Comparison of ENCODE assay signal across 8 cellular contexts in the genomic region with DNA sequence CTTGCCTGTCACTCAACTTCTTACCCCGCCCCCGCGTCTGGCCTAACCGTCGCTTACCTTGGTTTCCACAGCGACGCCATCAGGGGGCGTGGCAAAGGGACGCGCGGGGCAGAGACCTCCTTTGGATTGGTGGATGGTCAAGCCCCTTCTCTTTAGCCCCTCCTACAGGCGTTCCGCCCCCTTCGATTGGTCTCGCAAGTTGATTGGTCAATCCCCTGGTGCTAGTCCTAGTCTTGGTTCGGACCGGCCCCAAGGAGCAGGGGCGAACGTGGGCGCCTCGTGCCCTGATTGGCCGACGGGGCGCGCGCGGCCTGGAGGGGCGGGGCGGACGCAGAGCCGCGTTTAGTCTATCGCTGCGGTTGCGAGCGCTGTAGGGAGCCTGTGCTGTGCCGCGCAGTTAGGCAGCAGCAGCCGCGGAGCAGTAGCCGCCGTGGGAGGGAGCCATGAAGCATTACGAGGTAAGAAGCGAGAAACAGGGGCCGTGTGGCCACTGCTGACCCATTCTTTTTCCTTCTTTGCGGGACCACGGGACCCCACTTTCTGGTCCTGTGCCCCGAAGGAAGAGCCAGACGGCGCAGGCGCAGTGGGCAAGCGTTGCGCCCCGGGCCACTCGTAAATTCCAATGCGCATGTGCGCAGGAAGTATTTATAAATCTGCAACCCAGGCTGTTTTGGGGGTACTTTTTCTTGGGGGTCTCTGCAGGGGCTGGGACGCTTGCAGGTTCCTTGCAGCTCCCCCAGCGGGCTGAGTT. TPM values are rescaled to one million over a fixed set of nuclear protein-coding genes. Genes with fewer than 3 reads are reported as not detected.
DNase-seq lines count a peak whose midpoint lies in the region; ATAC-seq and TF ChIP-seq lines count a peak whose summit lies in the region.

A gene with protein sequence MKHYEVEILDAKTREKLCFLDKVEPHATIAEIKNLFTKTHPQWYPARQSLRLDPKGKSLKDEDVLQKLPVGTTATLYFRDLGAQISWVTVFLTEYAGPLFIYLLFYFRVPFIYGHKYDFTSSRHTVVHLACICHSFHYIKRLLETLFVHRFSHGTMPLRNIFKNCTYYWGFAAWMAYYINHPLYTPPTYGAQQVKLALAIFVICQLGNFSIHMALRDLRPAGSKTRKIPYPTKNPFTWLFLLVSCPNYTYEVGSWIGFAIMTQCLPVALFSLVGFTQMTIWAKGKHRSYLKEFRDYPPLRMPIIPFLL (plus strand): TSS at position 341 of the 751 bp plus-strand sequence. CDS start 103 bp downstream, at position 444.

- H3K27ac Mint-ChIP-seq in activated T-helper 17 cell treated with anti-CD3 and anti-CD28 coated beads, Interleukin-2, amount 50 U/mL, for 72 hours = peak within 1 kb of the TSS; percentile 96
- peak within 1 kb of the TSS; percentile 95 to 100 (median 98) for H3K27ac Mint-ChIP-seq in naive thymus-derived CD4-positive, alpha-beta T cell
- H3K27ac Mint-ChIP-seq in stimulated activated naive B cell treated with anti-CD40 and anti-IgM and Interleukin-4, amounts not matched to agents 10 μg/mL and 1 μg/mL and 100 μg/mL, for 72 hours = peak within 1 kb of the TSS; percentile 99

- peak within 1 kb of the TSS; percentile 99 for H3K27ac ChIP-seq in RWPE1
- peak within 1 kb of the TSS; percentile 89 for H3K27ac ChIP-seq in naive thymus-derived CD4-positive, alpha-beta T cell (ENCODE audit: low read depth, low read length)

- H3K4me1 ChIP-seq in naive thymus-derived CD4-positive, alpha-beta T cell (ENCODE audit: control insufficient read depth in 2 of 2, insufficient read depth in 2 of 2, low read length in 2 of 2) = peaks cover 22 to 30% of the 10 kb centered on the region in 2 donors

- H3K4me1 Mint-ChIP-seq in activated T-helper 17 cell treated with anti-CD3 and anti-CD28 coated beads, Interleukin-2, amount 50 U/mL, for 72 hours = peaks cover 17% of the 10 kb centered on the region
- peaks cover 9 to 72% (median 54%) of the 10 kb centered on the region in 7 donors for H3K4me1 Mint-ChIP-seq in naive thymus-derived CD4-positive, alpha-beta T cell
- peaks cover 6 to 27% of the 10 kb centered on the region in 2 donors for H3K4me1 Mint-ChIP-seq in stimulated activated naive B cell treated with anti-CD40 and anti-IgM and Interleukin-4, amounts not matched to agents 10 μg/mL and 1 μg/mL and 100 μg/mL, for 72 hours

- intact Hi-C loops in naive thymus-derived CD4-positive, alpha-beta T cell (cut with micrococcal nuclease) = loop anchor here (1.0 to 10.0 kb wide), 10 partner anchors 11 to 1795 kb away; a partner anchor contains a TSS

- peak within 1 kb of the TSS; percentile 95 for H3K4me3 Mint-ChIP-seq in activated T-helper 17 cell treated with anti-CD3 and anti-CD28 coated beads, Interleukin-2, amount 50 U/mL, for 72 hours
- H3K4me3 Mint-ChIP-seq in naive thymus-derived CD4-positive, alpha-beta T cell = peak within 1 kb of the TSS; percentile 88 to 97 (median 95)
- H3K4me3 Mint-ChIP-seq in stimulated activated naive B cell treated with anti-CD40 and anti-IgM and Interleukin-4, amounts not matched to agents 10 μg/mL and 1 μg/mL and 100 μg/mL, for 72 hours = peak within 1 kb of the TSS; percentile 95 to 100

- no peaks in the 10 kb centered on the region for H3K27me3 Mint-ChIP-seq in activated T-helper 17 cell treated with anti-CD3 and anti-CD28 coated beads, Interleukin-2, amount 50 U/mL, for 72 hours
- H3K27me3 Mint-ChIP-seq in naive thymus-derived CD4-positive, alpha-beta T cell = no peaks in the 10 kb centered on the region
- H3K27me3 Mint-ChIP-seq in stimulated activated naive B cell treated with anti-CD40 and anti-IgM and Interleukin-4, amounts not matched to agents 10 μg/mL and 1 μg/mL and 100 μg/mL, for 72 hours = no peaks in the 10 kb centered on the region

- peaks cover 0 to 6% (median 0%) of the 10 kb centered on the region in 3 experiments for H3K36me3 ChIP-seq in naive thymus-derived CD4-positive, alpha-beta T cell (ENCODE audit: control insufficient read depth in 2 of 3, insufficient read depth in 3 of 3, low read length in 3 of 3)

- H3K36me3 Mint-ChIP-seq in activated T-helper 17 cell treated with anti-CD3 and anti-CD28 coated beads, Interleukin-2, amount 50 U/mL, for 72 hours (ENCODE audit: low read depth) = peaks cover 18% of the 10 kb centered on the region
- H3K36me3 Mint-ChIP-seq in naive thymus-derived CD4-positive, alpha-beta T cell = peaks cover 0 to 4% (median 4%) of the 10 kb centered on the region in 5 donors
- peaks cover 0 to 1% of the 10 kb centered on the region in 2 donors for H3K36me3 Mint-ChIP-seq in stimulated activated naive B cell treated with anti-CD40 and anti-IgM and Interleukin-4, amounts not matched to agents 10 μg/mL and 1 μg/mL and 100 μg/mL, for 72 hours

- no peaks in the 10 kb centered on the region for H3K27me3 ChIP-seq in naive thymus-derived CD4-positive, alpha-beta T cell (ENCODE audit: control insufficient read depth in 2 of 2, insufficient read depth in 2 of 2, low read length in 2 of 2)

- peak; percentile 100 for DNase-seq in Daoy (ENCODE audit: low read depth)
- DNase-seq in GOT3 (lab: John Stamatoyannopoulos, UW) = peak; percentile 97
- peak; percentile 100 for DNase-seq in LNCaP clone FGC (ENCODE audit: low read depth)
- peak; percentile 99 for DNase-seq in RWPE1 (ENCODE audit: low spot score)
- peak; percentile 100 for DNase-seq in fibroblast of gingiva (ENCODE audit: low read depth)
- DNase-seq in naive thymus-derived CD4-positive, alpha-beta T cell = peak; percentile 98 to 100 (median 100)
- DNase-seq in stimulated activated naive B cell treated with anti-CD40 and anti-IgM and Interleukin-4, amounts not matched to agents 10 μg/mL and 1 μg/mL and 100 μg/mL, for 72 hours = peak; percentile 100

- peak within 1 kb of the TSS; percentile 96 for H3K4me3 ChIP-seq in LNCaP clone FGC (ENCODE audit: low read depth, low read length)
- peak within 1 kb of the TSS; percentile 96 for H3K4me3 ChIP-seq in naive thymus-derived CD4-positive, alpha-beta T cell (ENCODE audit: low read length)

- TF ChIP-seq CTCF in LNCaP clone FGC (IDR thresholded peaks at IDR 0.05; ENCODE audit: control insufficient read depth, extremely low read depth, insufficient read depth) (no peak), RWPE1 (conservative IDR thresholded peaks at IDR 0.05; ENCODE audit: low read depth) (no peak)

- H3K9me3 Mint-ChIP-seq in activated T-helper 17 cell treated with anti-CD3 and anti-CD28 coated beads, Interleukin-2, amount 50 U/mL, for 72 hours = no peaks in the 10 kb centered on the region
- no peaks in the 10 kb centered on the region for H3K9me3 Mint-ChIP-seq in naive thymus-derived CD4-positive, alpha-beta T cell
- H3K9me3 Mint-ChIP-seq in stimulated activated naive B cell treated with anti-CD40 and anti-IgM and Interleukin-4, amounts not matched to agents 10 μg/mL and 1 μg/mL and 100 μg/mL, for 72 hours = no peaks in the 10 kb centered on the region

- peak; percentile 97 for ATAC-seq in activated T-helper 17 cell treated with anti-CD3 and anti-CD28 coated beads, Interleukin-2, amount 50 U/mL, for 72 hours (replicated peaks)
- ATAC-seq in naive thymus-derived CD4-positive, alpha-beta T cell = peak; percentile 96
- peak; percentile 95 to 97 for ATAC-seq in stimulated activated naive B cell treated with anti-CD40 and anti-IgM and Interleukin-4, amounts not matched to agents 10 μg/mL and 1 μg/mL and 100 μg/mL, for 72 hours (replicated peaks)

- POLR2A ChIA-PET in RWPE1 (lab: Yijun Ruan, JAX; ENCODE audit: low non-redundant PET) = interaction anchor here (2.4 kb wide), 1 partner anchor 12 kb away, joined by 13 read pairs; a partner anchor contains a TSS
- POLR2A ChIA-PET in naive thymus-derived CD4-positive, alpha-beta T cell (lab: Charles Lee) = interaction anchor here (1.0 to 34.0 kb wide), 4 partner anchors 21 to 42 kb away, joined by 3 to 1101 read pairs (median 4); a partner anchor contains a TSS

- no peaks in the 10 kb centered on the region for H3K9me3 ChIP-seq in naive thymus-derived CD4-positive, alpha-beta T cell (ENCODE audit: control insufficient read depth in 2 of 3, low read length in 3 of 3)

- CTCF ChIA-PET in RWPE1 (lab: Yijun Ruan, JAX) = interaction anchor here (0.6 kb wide), 1 partner anchor 16 kb away, joined by 3 read pairs; no protein-coding TSS in a partner anchor
- CTCF ChIA-PET in naive thymus-derived CD4-positive, alpha-beta T cell (lab: Charles Lee) = interaction anchor here (0.9 kb wide), 1 partner anchor 10 kb away, joined by 4 read pairs; no protein-coding TSS in a partner anchor

RNA-seq across cellular contexts. Expression of the gene that starts here (rescaled TPM):
- 33.1 and 39.1 TPM in 2 replicates for total RNA-seq in Daoy (2014; rRNA removed; shearing (Covaris generic))
- total RNA-seq in activated T-helper 17 cell treated with anti-CD3 and anti-CD28 coated beads, Interleukin-2, amount 50 U/mL, for 72 hours = 100 to 1,000 TPM; 100 to 139 TPM
- 100 to 1,000 TPM; 123 to 218 (median 150) TPM for total RNA-seq in naive thymus-derived CD4-positive, alpha-beta T cell
- 100 to 1,000 TPM; 290 to 325 TPM for polyA plus RNA-seq in naive thymus-derived CD4-positive, alpha-beta T cell

Comparison
In these comparisons a context has a peak if more than half of its experiments do, and no peak if none do; other contexts are left out.
1. Peak in every context shown above with its lines: DNase-seq, ATAC-seq, H3K4me3 ChIP-seq and H3K27ac ChIP-seq.